Comparison of ENCODE assay signal across 1 cellular context in the genomic region with DNA sequence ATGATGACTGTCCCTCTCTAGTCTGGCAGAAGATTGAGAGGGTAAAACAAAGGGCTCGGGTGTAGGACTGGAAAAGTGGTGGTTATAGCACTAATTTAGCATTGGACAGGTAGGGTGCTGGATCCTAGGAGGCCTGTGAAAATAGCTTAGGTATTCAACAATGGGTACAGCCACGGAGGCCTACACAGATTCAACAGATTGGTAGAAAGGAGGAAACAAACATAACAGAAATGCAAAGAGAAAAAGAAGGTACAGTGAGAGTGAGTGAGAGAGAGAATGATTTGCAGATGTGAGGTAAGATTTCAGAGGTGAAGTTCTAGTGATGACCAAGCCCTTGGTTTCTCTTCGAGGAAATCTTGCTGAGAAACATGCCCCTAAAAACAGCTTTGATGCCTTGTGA.
TF ChIP-seq lines count a peak whose summit lies in the region.

No MANE protein-coding gene starts in this region.

TF ChIP-seq in HEK293, 187 proteins besides CTCF, POLR2A, EP300 and RAD21:
- 0 out of 2 replicates have a peak, but pooled peaks have one; percentile 34 for TF ChIP-seq PRDM1 (tag by site-specific recombination; IDR thresholded peaks at IDR 0.05)
- no peak for TF ChIP-seq ZBTB17 (tag by site-specific recombination; IDR thresholded peaks at IDR 0.05)
